Comparison of ENCODE assay signal across 8 cellular contexts in the genomic region with DNA sequence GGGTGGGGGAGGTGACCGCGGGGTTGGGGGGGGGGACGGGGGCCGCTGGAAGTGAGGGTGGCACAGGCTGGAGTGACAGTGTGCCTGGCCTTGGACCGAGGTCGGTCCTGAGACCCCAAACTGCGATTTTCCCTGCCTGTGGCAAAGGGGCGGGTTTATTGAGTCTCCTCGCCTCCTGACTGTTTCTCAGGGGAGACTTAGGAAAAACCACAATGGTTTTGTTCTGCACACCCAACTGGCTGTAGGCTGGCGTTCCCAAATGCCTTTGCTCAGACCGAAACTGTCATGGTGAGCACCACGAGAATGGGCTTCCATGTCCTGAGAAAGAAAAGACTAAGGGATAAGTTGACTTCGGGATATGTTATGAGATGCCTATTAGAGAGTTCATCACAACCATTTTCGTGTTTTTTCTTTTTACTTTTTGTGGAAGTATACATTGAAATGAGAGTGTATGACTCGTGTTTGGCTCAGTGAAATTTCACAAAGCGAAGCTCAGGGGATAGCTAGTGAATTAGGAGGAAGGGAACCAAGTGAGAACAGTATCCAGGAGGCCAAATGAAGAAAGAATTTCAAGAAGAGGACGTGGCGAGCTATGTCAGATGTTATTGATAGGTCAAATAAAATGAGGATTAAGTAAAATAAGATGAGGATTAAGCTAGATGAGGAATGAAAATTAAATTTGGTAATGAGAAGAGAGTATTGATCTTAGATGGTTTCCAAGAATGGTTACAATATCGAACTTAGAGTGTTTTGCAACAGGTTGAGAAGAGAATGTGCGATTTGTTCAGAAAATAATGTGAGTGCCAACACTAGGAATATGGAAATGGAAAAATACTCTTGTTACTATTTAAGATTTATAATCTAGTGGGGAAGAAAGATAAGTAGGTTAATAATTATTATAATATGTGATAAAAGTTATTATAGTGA. TPM values are rescaled to one million over a fixed set of nuclear protein-coding genes. Genes with fewer than 3 reads are reported as not detected.
A peak's percentile ranks its signal among the peaks of the same experiment; 100 is the strongest.
DNase-seq lines count a peak whose midpoint lies in the region; ATAC-seq and TF ChIP-seq lines count a peak whose summit lies in the region.

No MANE protein-coding gene starts in this region.

- no peak for TF ChIP-seq CTCF in OCI-LY1 (IDR thresholded peaks at IDR 0.05; ENCODE audit: low read length)
- TF ChIP-seq CTCF in epithelial cell of proximal tubule (conservative IDR thresholded peaks at IDR 0.05; ENCODE audit: low read depth, low read length), result no peak

- H2AFZ ChIP-seq in OCI-LY1 (ENCODE audit: low read length), result no peak overlapping the region

- H3K4me3 ChIP-seq in OCI-LY1 (ENCODE audit: low read depth, low read length, poor library complexity, severe bottlenecking), result peak overlapping the region; percentile 84
- peak overlapping the region; percentile 88 for H3K4me3 ChIP-seq in epithelial cell of proximal tubule (ENCODE audit: low read depth, low read length)
- no peak overlapping the region for H3K4me3 ChIP-seq in mucosa of stomach (ENCODE audit: low read length)

- no peak overlapping the region for H3K27ac ChIP-seq in OCI-LY1 (ENCODE audit: low read depth, low read length, poor library complexity, severe bottlenecking)

- no peaks in the 10 kb centered on the region for H3F3A ChIP-seq in OCI-LY1 (ENCODE audit: insufficient read depth, low read length)

- H3K27me3 ChIP-seq in OCI-LY1 (ENCODE audit: insufficient read depth, low read length) (no peaks in the 10 kb centered on the region), mucosa of stomach (ENCODE audit: control insufficient read depth, insufficient read depth, low read length) (peaks cover 5% of the 10 kb centered on the region)

- H3K79me2 ChIP-seq in OCI-LY1 (ENCODE audit: insufficient read depth, low read length), result peaks cover 44% of the 10 kb centered on the region

- DNase-seq in A172 (ENCODE audit: low spot score), result peak; percentile 49
- DNase-seq in G401 (ENCODE audit: low spot score), result peak; percentile 75
- no peak for DNase-seq in epithelial cell of proximal tubule (ENCODE audit: low read depth)
- DNase-seq in ureter (ENCODE audit: low spot score), result no peak
- DNase-seq in stimulated activated CD4-positive, alpha-beta T cell treated with anti-CD3 and anti-CD28 coated beads, Interleukin-2, amount 100 ng/mL, for 24 hours, result no peak

- H3K36me3 ChIP-seq in OCI-LY1 (ENCODE audit: insufficient read depth, low read length), result peaks cover 16% of the 10 kb centered on the region
- H3K36me3 ChIP-seq in mucosa of stomach (ENCODE audit: control insufficient read depth, insufficient read depth, low read length), result no peaks in the 10 kb centered on the region

- H3K4me2 ChIP-seq in OCI-LY1 (ENCODE audit: low read length), result peak overlapping the region; percentile 100

- H3K9ac ChIP-seq in OCI-LY1 (ENCODE audit: low read length) (peak overlapping the region; percentile 78), mucosa of stomach (ENCODE audit: low read length) (peak overlapping the region; percentile 30)

- H4K20me1 ChIP-seq in OCI-LY1 (ENCODE audit: insufficient read depth, low read length), result no peaks in the 10 kb centered on the region

- in situ Hi-C loops in G401 (cut with HindIII; ENCODE audit: low sequenced_read_pairs), result no loop called here

- H3K4me1 ChIP-seq in OCI-LY1 (ENCODE audit: insufficient read depth, low read length, severe bottlenecking), result peaks cover 20% of the 10 kb centered on the region
- peaks cover 3% of the 10 kb centered on the region for H3K4me1 ChIP-seq in mucosa of stomach (ENCODE audit: control insufficient read depth, insufficient read depth, low read length)

- ATAC-seq in GM21360 (IDR thresholded peaks at IDR 0.05; ENCODE audit: unreplicated experiment), result no peak

- peaks cover 8% of the 10 kb centered on the region for H3K9me3 ChIP-seq in OCI-LY1 (ENCODE audit: low read length)
- H3K9me3 ChIP-seq in mucosa of stomach (ENCODE audit: control insufficient read depth, low read length), result no peaks in the 10 kb centered on the region

- H3K9me2 ChIP-seq in OCI-LY1 (ENCODE audit: low read depth, low read length), result no peaks in the 10 kb centered on the region

RNA-seq across cellular contexts. Expression of a gene that starts 0.9 kb away (rescaled TPM):
- 40.8 and 52.1 TPM in 2 replicates for total RNA-seq in A172 (2014; rRNA removed; shearing (Covaris generic))
- total RNA-seq in G401 (2014; rRNA removed; shearing (Covaris generic)), result 32.5 and 42.2 TPM in 2 replicates
- total RNA-seq in epithelial cell of proximal tubule (82.3 and 122 TPM in 2 replicates), ureter (133 TPM)

RNA-seq across cellular contexts. Expression of a gene that starts 8.6 kb away (rescaled TPM):
- not detected in 2 replicates for total RNA-seq in A172 (2014; rRNA removed; shearing (Covaris generic))
- total RNA-seq in G401 (2014; rRNA removed; shearing (Covaris generic)), result not detected in 2 replicates
- total RNA-seq in epithelial cell of proximal tubule (not detected in 2 replicates), ureter (not detected)

RNA-seq across cellular contexts. Expression of a gene that starts 48.5 kb away (rescaled TPM):
- total RNA-seq in A172 (2014; rRNA removed; shearing (Covaris generic)), result not detected in 2 replicates
- total RNA-seq in G401 (2014; rRNA removed; shearing (Covaris generic)), result not detected in 2 replicates
- total RNA-seq in epithelial cell of proximal tubule (not detected in 2 replicates), ureter (not detected)

Comparison
In these comparisons a context has a peak if more than half of its experiments do, and no peak if none do; other contexts are left out.
1. DNase-seq: peak in A172 (single experiment) and G401 (single experiment); none in epithelial cell of proximal tubule (single experiment), ureter (single experiment) and stimulated activated CD4-positive, alpha-beta T cell treated with anti-CD3 and anti-CD28 coated beads, Interleukin-2, amount 100 ng/mL, for 24 hours (0 of 2).